In the genomic region with DNA sequence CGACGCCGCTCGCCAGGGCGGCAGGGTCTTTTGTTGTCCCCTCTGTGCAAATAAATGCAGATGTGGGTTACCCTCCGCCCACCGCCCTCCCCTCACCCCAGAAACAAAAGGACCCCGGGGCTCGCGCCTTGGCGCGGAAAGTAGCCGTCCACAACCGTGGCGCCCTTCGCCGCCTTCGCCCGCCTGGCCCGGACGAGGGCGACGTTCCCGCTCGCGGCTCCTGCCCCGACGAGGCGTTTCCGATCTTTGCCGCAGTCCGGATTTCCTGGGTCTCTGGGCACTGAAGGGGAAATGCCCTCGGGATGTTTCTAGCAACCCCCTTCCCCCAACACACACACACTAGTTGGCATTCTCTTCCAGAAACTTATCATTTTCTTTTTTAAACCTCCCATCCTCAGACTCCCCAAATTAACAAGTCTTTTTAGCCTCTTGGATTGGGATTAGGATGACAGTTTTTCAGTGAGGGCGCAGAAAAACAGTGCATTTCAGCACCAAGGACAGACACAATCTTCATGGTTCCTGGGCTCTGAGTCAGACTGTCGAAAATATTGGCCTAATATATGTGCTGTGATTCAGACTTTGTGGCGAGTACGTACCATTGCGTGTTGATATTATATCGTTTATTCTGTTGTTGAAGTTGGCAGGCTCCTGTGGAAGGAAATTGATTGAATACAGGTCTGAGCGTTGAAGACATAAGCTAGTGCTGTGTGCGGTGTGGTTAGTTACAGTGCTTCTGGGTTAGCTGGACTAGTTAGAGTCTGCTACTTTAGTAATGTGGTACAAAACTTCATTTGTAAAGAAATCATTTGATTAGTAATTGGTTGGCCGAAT, we compare ENCODE assay signal across 8 cellular contexts. TPM values are rescaled to one million over a fixed set of nuclear protein-coding genes. Genes with fewer than 3 reads are reported as not detected.
DNase-seq lines count a peak whose midpoint lies in the region; ATAC-seq and TF ChIP-seq lines count a peak whose summit lies in the region.

No MANE protein-coding gene starts in this region.

- H3K4me3 Mint-ChIP-seq in brain: peak overlapping the region; percentile 94 to 99 (median 98)
- peak overlapping the region in 1 of 2 donors; percentile 36 for H3K4me3 Mint-ChIP-seq in stimulated activated naive B cell treated with anti-CD40 and anti-IgM and Interleukin-4, amounts not matched to agents 10 μg/mL and 1 μg/mL and 100 μg/mL, for 72 hours

- peaks cover 13% of the 10 kb centered on the region for H3K36me3 Mint-ChIP-seq in brain
- H3K36me3 Mint-ChIP-seq in stimulated activated naive B cell treated with anti-CD40 and anti-IgM and Interleukin-4, amounts not matched to agents 10 μg/mL and 1 μg/mL and 100 μg/mL, for 72 hours: no peaks in the 10 kb centered on the region

- peaks cover 5 to 12% (median 7%) of the 10 kb centered on the region in 5 experiments for H3K9me3 Mint-ChIP-seq in brain
- H3K9me3 Mint-ChIP-seq in stimulated activated naive B cell treated with anti-CD40 and anti-IgM and Interleukin-4, amounts not matched to agents 10 μg/mL and 1 μg/mL and 100 μg/mL, for 72 hours: peaks cover 3 to 7% of the 10 kb centered on the region in 2 donors

- TF ChIP-seq CTCF in brain (conservative IDR thresholded peaks at IDR 0.05): no peak

- H3K4me3 ChIP-seq in skeletal muscle tissue (ENCODE audit: low read length in 3 of 3): peak overlapping the region; percentile 56 to 63 (median 62)

- no peak overlapping the region for H3K9ac ChIP-seq in skeletal muscle tissue (ENCODE audit: low read depth in 1 of 3, low read length in 3 of 3)

- DNase-seq in EH (ENCODE audit: low read depth) (peak; percentile 74), NCI-H1417 (lab: John Stamatoyannopoulos, UW) (peak; percentile 41 to 85 (median 78)), iPS-NIHi11 (ENCODE audit: low spot score) (peak; percentile 63), NCI-H128 (lab: John Stamatoyannopoulos, UW; ENCODE audit: unreplicated experiment) (no peak)
- no peak for DNase-seq in stimulated activated naive B cell treated with anti-CD40 and anti-IgM and Interleukin-4, amounts not matched to agents 10 μg/mL and 1 μg/mL and 100 μg/mL, for 72 hours

- H3K27ac Mint-ChIP-seq in brain: peak overlapping the region; percentile 88 to 98 (median 97)
- H3K27ac Mint-ChIP-seq in stimulated activated naive B cell treated with anti-CD40 and anti-IgM and Interleukin-4, amounts not matched to agents 10 μg/mL and 1 μg/mL and 100 μg/mL, for 72 hours: no peak overlapping the region

- no peak overlapping the region for H3K27ac ChIP-seq in skeletal muscle tissue (ENCODE audit: low read depth, low read length)

- no peaks in the 10 kb centered on the region for H3K9me3 ChIP-seq in skeletal muscle tissue (ENCODE audit: control insufficient read depth in 3 of 3, low read length in 3 of 3)

- H3K27me3 ChIP-seq in skeletal muscle tissue (ENCODE audit: control insufficient read depth in 3 of 3, insufficient read depth in 3 of 3, low read length in 3 of 3): peaks cover 6 to 22% (median 22%) of the 10 kb centered on the region in 3 donors

- H3K4me1 ChIP-seq in skeletal muscle tissue (ENCODE audit: control insufficient read depth in 3 of 3, insufficient read depth in 3 of 3, low read length in 3 of 3): peaks cover 4 to 17% (median 9%) of the 10 kb centered on the region in 3 donors

- no peaks in the 10 kb centered on the region for H3K36me3 ChIP-seq in skeletal muscle tissue (ENCODE audit: control insufficient read depth in 3 of 3, insufficient read depth in 3 of 3, low read length in 3 of 3)

- H3K27me3 Mint-ChIP-seq in brain: peaks cover 16% of the 10 kb centered on the region
- peaks cover 27 to 31% of the 10 kb centered on the region in 2 donors for H3K27me3 Mint-ChIP-seq in stimulated activated naive B cell treated with anti-CD40 and anti-IgM and Interleukin-4, amounts not matched to agents 10 μg/mL and 1 μg/mL and 100 μg/mL, for 72 hours

- ATAC-seq in stimulated activated naive B cell treated with anti-CD40 and anti-IgM and Interleukin-4, amounts not matched to agents 10 μg/mL and 1 μg/mL and 100 μg/mL, for 72 hours (replicated peaks): no peak
- no peak for ATAC-seq in GM21390 (IDR thresholded peaks at IDR 0.05; ENCODE audit: unreplicated experiment)

- H3K4me1 Mint-ChIP-seq in brain: peaks cover 57% of the 10 kb centered on the region
- peaks cover 4 to 10% of the 10 kb centered on the region in 2 donors for H3K4me1 Mint-ChIP-seq in stimulated activated naive B cell treated with anti-CD40 and anti-IgM and Interleukin-4, amounts not matched to agents 10 μg/mL and 1 μg/mL and 100 μg/mL, for 72 hours

RNA-seq across cellular contexts. Expression of a gene that starts 0.8 kb away (rescaled TPM):
- 67.6 TPM for polyA plus RNA-seq in brain (ENCODE audit: insufficient read depth, low read depth, low replicate concordance)
- 0.52 TPM for total RNA-seq in skeletal muscle tissue

Comparison
In these comparisons a context has a peak if more than half of its experiments do, and no peak if none do; other contexts are left out.
1. DNase-seq: peak in EH (single experiment), NCI-H1417 (3 of 3) and iPS-NIHi11 (single experiment); none in NCI-H128 (single experiment) and stimulated activated naive B cell treated with anti-CD40 and anti-IgM and Interleukin-4, amounts not matched to agents 10 μg/mL and 1 μg/mL and 100 μg/mL, for 72 hours (single experiment).